ENCODE assay signal across 9 cellular contexts in genomic region chr3:42214565-42215283, GRCh38. TPM values are rescaled to one million over a fixed set of nuclear protein-coding genes. Genes with fewer than 3 reads are reported as not detected.
A peak's percentile ranks its signal among the peaks of the same experiment; 100 is the strongest.
DNase-seq lines count a peak whose midpoint lies in the region; ATAC-seq, FAIRE-seq and TF ChIP-seq lines count a peak whose summit lies in the region.
"Had no signal": no experiment of that assay in that cellular context is flagged by ENCODE, and none has a peak within 500 bp of the region (broad histone marks: within the 10 kb centered on the region; RNA-seq: fewer than 3 reads in every experiment).

No MANE protein-coding gene starts in this region.

- 40% methylated on average over 7 of the region's 8 CpGs for WGBS in mammary epithelial cell (ENCODE audit: low coverage, missing lambda C conversion rate)

- H3K79me2 ChIP-seq in mammary epithelial cell (ENCODE audit: insufficient read depth, low read length): no peaks in the 10 kb centered on the region

- CTCF ChIA-PET in mammary epithelial cell (lab: Charles Lee; ENCODE audit: low non-redundant PET): no interaction called here

- no peak overlapping the region for H2AFZ ChIP-seq in mammary epithelial cell (ENCODE audit: low read depth, low read length)

- H4K20me1 ChIP-seq in mammary epithelial cell (ENCODE audit: insufficient read depth, low read length): no peaks in the 10 kb centered on the region

- H3K9me3 ChIP-seq in mammary epithelial cell (replicated peaks; ENCODE audit: insufficient read depth, low read length) (no peaks in the 10 kb centered on the region), breast epithelium (no peaks in the 10 kb centered on the region)

- no peak overlapping the region for H3K27ac ChIP-seq in mammary epithelial cell (ENCODE audit: insufficient read depth, low read depth, low read length)
- H3K27ac ChIP-seq in breast epithelium: no peak overlapping the region

- in situ Hi-C loops in mammary epithelial cell (cut with MboI; ENCODE audit: low sequenced_read_pairs in 2 of 2): no loop called here

- ATAC-seq in HG03354 (IDR thresholded peaks at IDR 0.05; ENCODE audit: poor library complexity, severe bottlenecking, unreplicated experiment) (peak; percentile 44), GM19035 (IDR thresholded peaks at IDR 0.05; ENCODE audit: unreplicated experiment) (no peak)

- H3K27me3 ChIP-seq in mammary epithelial cell (ENCODE audit: insufficient read depth, low read length) (no peaks in the 10 kb centered on the region), breast epithelium (no peaks in the 10 kb centered on the region), bronchial epithelial cell (ENCODE audit: control insufficient read depth, insufficient read depth, low read length) (no peaks in the 10 kb centered on the region)

- no peak for TF ChIP-seq CTCF in mammary epithelial cell (conservative IDR thresholded peaks at IDR 0.05 in 1 of 2, IDR thresholded peaks at IDR 0.05 in 1 of 2; ENCODE audit: extremely low read depth in 1 of 2, insufficient read depth in 1 of 2, low read depth in 1 of 2, low read length in 2 of 2)
- no peak for TF ChIP-seq CTCF in breast epithelium (IDR thresholded peaks at IDR 0.05)
- no peak for TF ChIP-seq CTCF in bronchial epithelial cell (IDR thresholded peaks at IDR 0.05; ENCODE audit: insufficient read depth, low read length, severe bottlenecking)

- H3K9ac ChIP-seq in mammary epithelial cell (ENCODE audit: insufficient read depth, low read length): no peak overlapping the region

- no peak for TF ChIP-seq POLR2A in breast epithelium (IDR thresholded peaks at IDR 0.05)

- peak; percentile 25 for DNase-seq in mammary epithelial cell
- no peak for DNase-seq in breast epithelium (ENCODE audit: low spot score in 2 of 2)
- DNase-seq in bronchial epithelial cell (ENCODE audit: low read depth): peak; percentile 16
- DNase-seq in globus pallidus (ENCODE audit: low spot score): no peak
- DNase-seq in HTR-8/SVneo (ENCODE audit: insufficient read length, low spot score): no peak
- DNase-seq in activated CD4-positive, alpha-beta T cell treated with anti-CD3 and anti-CD28 coated beads, Interleukin-2, amount 50 U/mL, for 1 hour: no peak
- DNase-seq: foreskin melanocyte had no signal

- H3K4me3 ChIP-seq in mammary epithelial cell (replicated peaks in 1 of 3; ENCODE audit: insufficient read depth in 1 of 3, low read depth in 2 of 3, low read length in 3 of 3) (no peak overlapping the region), breast epithelium (no peak overlapping the region), bronchial epithelial cell (ENCODE audit: low read depth, low read length) (no peak overlapping the region)

- no peak overlapping the region for H3K4me2 ChIP-seq in mammary epithelial cell (ENCODE audit: insufficient read depth, low read depth, low read length)

- intact Hi-C loops in mammary epithelial cell (cut with micrococcal nuclease): no loop called here
- intact Hi-C loops in breast epithelium (cut with DNase I; ENCODE audit: low total_unique reads): loop anchor here (10.0 kb wide), 1 partner anchor 670 kb away; no protein-coding TSS in a partner anchor

- FAIRE-seq in bronchial epithelial cell (lab: Jason Lieb, UNC) (no peak), HTR-8/SVneo (lab: Jason Lieb, UNC) (no peak)

- dilution Hi-C loops in mammary epithelial cell (cut with HindIII; ENCODE audit: low sequenced_read_pairs): no loop called here

- H3K36me3 ChIP-seq in mammary epithelial cell (ENCODE audit: insufficient read depth, low read length): peaks cover 5% of the 10 kb centered on the region
- no peaks in the 10 kb centered on the region for H3K36me3 ChIP-seq in breast epithelium
- peaks cover 6% of the 10 kb centered on the region for H3K36me3 ChIP-seq in bronchial epithelial cell (ENCODE audit: control insufficient read depth, insufficient read depth, low read length)

- H3K4me1 ChIP-seq in mammary epithelial cell (ENCODE audit: insufficient read depth, low read length) (peaks cover 4% of the 10 kb centered on the region), breast epithelium (no peaks in the 10 kb centered on the region)

- BruUV-seq in mammary epithelial cell (replicated peaks; lab: Mats Ljungman, UMichigan): no TSS peak

RNA-seq across cellular contexts. Expression of gene CCK, which starts 51.3 kb away (rescaled TPM):
- 1 to 10 TPM in 1 of 2 donors, not detected in 1; 1.5 TPM for total RNA-seq in mammary epithelial cell
- 0.99 TPM for polyA plus RNA-seq in mammary epithelial cell
- polyA minus RNA-seq in mammary epithelial cell: not detected
- total RNA-seq in breast epithelium: not detected
- total RNA-seq in bronchial epithelial cell: 1.1 and 2.7 TPM in 2 replicates

Comparison
In these comparisons a context has a peak if more than half of its experiments do, and no peak if none do; other contexts are left out.
1. DNase-seq: peak in mammary epithelial cell (single experiment) and bronchial epithelial cell (single experiment); none in breast epithelium (0 of 2), globus pallidus (single experiment), HTR-8/SVneo (single experiment) and activated CD4-positive, alpha-beta T cell treated with anti-CD3 and anti-CD28 coated beads, Interleukin-2, amount 50 U/mL, for 1 hour (single experiment).